Comparison of ENCODE assay signal across 1 cellular context in genomic region chr3:175335229-175335628, GRCh38.
TF ChIP-seq lines count a peak whose summit lies in the region.

No MANE protein-coding gene starts in this region.

TF ChIP-seq in IMR-90, 13 proteins besides CTCF, POLR2A, EP300 and RAD21:
- TF ChIP-seq USF2 (IDR thresholded peaks at IDR 0.05; ENCODE audit: low read depth, low read length) (no peak), RCOR1 (IDR thresholded peaks at IDR 0.05; ENCODE audit: insufficient replicate concordance, low read length) (no peak), MAZ (IDR thresholded peaks at IDR 0.05; ENCODE audit: borderline replicate concordance, low read depth, low read length) (no peak), MAFK (IDR thresholded peaks at IDR 0.05; ENCODE audit: low read depth, low read length) (no peak), RFX5 (IDR thresholded peaks at IDR 0.05; ENCODE audit: low read depth, low read length) (no peak)
TF ChIP-seq in IMR-90: peak in this region for 0.
